Comparison of ENCODE assay signal across 20 cellular contexts in genomic region chr11:61711493-61711892, GRCh38. TPM values are rescaled to one million over a fixed set of nuclear protein-coding genes. Genes with fewer than 3 reads are reported as not detected.
A peak's percentile ranks its signal among the peaks of the same experiment; 100 is the strongest.
DNase-seq lines count a peak whose midpoint lies in the region; ATAC-seq and TF ChIP-seq lines count a peak whose summit lies in the region.
"Had no signal": no experiment of that assay in that cellular context is flagged by ENCODE, and none has a peak within 500 bp of the region (broad histone marks: within the 10 kb centered on the region; RNA-seq: fewer than 3 reads in every experiment).

No MANE protein-coding gene starts in this region.

- peaks cover 12% of the 10 kb centered on the region for H3K9me3 Mint-ChIP-seq in glutamatergic neuron (ENCODE audit: unreplicated experiment)
- H3K9me3 Mint-ChIP-seq: activated CD4-positive, alpha-beta T cell treated with anti-CD3 and anti-CD28 coated beads, Interleukin-2, amount 10 ng/mL, durations not matched to agents 24 days and 14 days; central memory CD8-positive, alpha-beta T cell had no signal

- peak; percentile 93 for DNase-seq in DMS 273 (lab: John Stamatoyannopoulos, UW; ENCODE audit: unreplicated experiment)
- peak; percentile 19 for DNase-seq in NCI-H146 treated with DMSO at 0.1 percent for 48 hours (lab: John Stamatoyannopoulos, UW; ENCODE audit: unreplicated experiment)
- DNase-seq in NCI-H82 treated with DMSO at 0.1 percent for 48 hours (lab: John Stamatoyannopoulos, UW; ENCODE audit: unreplicated experiment), result peak; percentile 44
- peak; percentile 75 for DNase-seq in glutamatergic neuron
- DNase-seq: activated CD4-positive, alpha-beta T cell treated with anti-CD3 and anti-CD28 coated beads, Interleukin-2, amount 10 ng/mL, durations not matched to agents 24 days and 14 days; activated CD8-positive, alpha-beta memory T cell treated with anti-CD3 and anti-CD28 coated beads, Interleukin-2, amount 50 U/mL, for 4 hours; activated effector memory CD4-positive, alpha-beta T cell treated with Interleukin-2 at 50 U/mL for 16 hours; amniotic stem cell; Caco-2; GDM1; KG1; mammary epithelial cell; naive B cell; NK-92 treated with Interleukin-12 subunit alpha and Interleukin-12 subunit beta, amount 100 ng/mL, for 24 hours; stimulated activated CD4-positive, alpha-beta T cell treated with anti-CD3 and anti-CD28 coated beads, Interleukin-4, amount 100 ng/mL, for 24 hours had no signal

- H3K4me3 Mint-ChIP-seq in glutamatergic neuron (ENCODE audit: unreplicated experiment), result peak overlapping the region; percentile 59
- H3K4me3 Mint-ChIP-seq: activated CD4-positive, alpha-beta T cell treated with anti-CD3 and anti-CD28 coated beads, Interleukin-2, amount 10 ng/mL, durations not matched to agents 24 days and 14 days; central memory CD8-positive, alpha-beta T cell had no signal

- peak overlapping the region; percentile 93 for H3K27ac Mint-ChIP-seq in glutamatergic neuron (ENCODE audit: unreplicated experiment)
- H3K27ac Mint-ChIP-seq: activated CD4-positive, alpha-beta T cell treated with anti-CD3 and anti-CD28 coated beads, Interleukin-2, amount 10 ng/mL, durations not matched to agents 24 days and 14 days; naive B cell; progenitor cell of endocrine pancreas had no signal

- H3K36me3 Mint-ChIP-seq in glutamatergic neuron (ENCODE audit: unreplicated experiment), result no peaks in the 10 kb centered on the region
- H3K36me3 Mint-ChIP-seq: naive B cell had no signal

- peaks cover 11% of the 10 kb centered on the region for H3K27me3 Mint-ChIP-seq in glutamatergic neuron (ENCODE audit: unreplicated experiment)
- H3K27me3 Mint-ChIP-seq: central memory CD8-positive, alpha-beta T cell; progenitor cell of endocrine pancreas had no signal

- ATAC-seq in GM21723 (IDR thresholded peaks at IDR 0.05; ENCODE audit: unreplicated experiment) (no peak), HG02970 (IDR thresholded peaks at IDR 0.05; ENCODE audit: low FRiP score, unreplicated experiment) (no peak), HG03457 (IDR thresholded peaks at IDR 0.05; ENCODE audit: unreplicated experiment) (no peak)

- no peak for TF ChIP-seq CTCF in glutamatergic neuron (IDR thresholded peaks at IDR 0.05; ENCODE audit: partially characterized antibody, unreplicated experiment)

- peaks cover 55% of the 10 kb centered on the region for H3K4me1 Mint-ChIP-seq in glutamatergic neuron (ENCODE audit: low read depth, unreplicated experiment)
- H3K4me1 Mint-ChIP-seq: activated CD4-positive, alpha-beta T cell treated with anti-CD3 and anti-CD28 coated beads, Interleukin-2, amount 10 ng/mL, durations not matched to agents 24 days and 14 days; central memory CD8-positive, alpha-beta T cell; naive B cell had no signal

RNA-seq across cellular contexts. Expression of gene DAGLA, which starts 31.3 kb away (rescaled TPM):
- 9.6 TPM for total RNA-seq in glutamatergic neuron (ENCODE audit: unreplicated experiment)

RNA-seq across cellular contexts. Expression of gene MYRF, which starts 40.9 kb away (rescaled TPM):
- 0.29 TPM for total RNA-seq in glutamatergic neuron (ENCODE audit: unreplicated experiment)

Comparison
In these comparisons a context has a peak if more than half of its experiments do, and no peak if none do; other contexts are left out.
1. DNase-seq: peak in every context shown above with its lines; median percentile 93 in DMS 273; 75 in glutamatergic neuron; 44 in NCI-H82 treated with DMSO at 0.1 percent for 48 hours; 19 in NCI-H146 treated with DMSO at 0.1 percent for 48 hours.